1 cellular context compared by ENCODE assay signal in the genomic region with DNA sequence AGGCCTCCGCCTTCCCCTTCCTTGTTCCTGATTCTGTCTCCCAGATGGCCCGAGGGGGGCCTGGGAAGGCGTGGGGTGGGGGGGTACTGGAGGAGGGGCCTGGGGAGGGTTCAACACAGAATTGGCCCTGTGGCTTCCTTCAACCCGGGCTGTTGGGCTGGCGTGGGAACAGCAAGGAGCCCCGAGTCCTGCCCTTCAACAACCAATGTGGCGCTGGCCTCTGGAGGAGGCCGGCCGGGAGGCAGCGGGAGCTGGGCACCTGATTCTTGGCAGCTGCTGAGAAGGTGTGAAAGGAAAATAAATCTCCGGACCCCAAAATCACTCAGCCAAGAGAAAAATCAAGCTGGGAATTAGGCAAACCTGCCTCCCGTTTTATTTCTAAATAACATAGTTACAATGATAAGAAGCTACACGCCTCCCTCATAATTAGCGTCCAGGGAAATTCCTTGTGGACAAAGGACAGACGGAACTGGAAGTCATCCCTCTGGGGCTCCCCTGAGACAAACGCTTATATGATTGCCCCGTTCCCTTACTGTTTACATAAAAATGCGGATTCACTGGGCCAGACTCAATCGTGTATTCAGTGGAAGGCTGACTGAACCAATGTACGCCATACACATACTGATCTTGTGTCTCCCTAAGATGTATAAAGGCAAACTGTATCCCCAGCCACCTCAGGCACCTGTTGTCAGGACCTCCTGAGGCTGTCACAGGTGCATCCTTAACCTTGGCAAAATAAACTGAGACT.
TF ChIP-seq lines count a peak whose summit lies in the region.

No MANE protein-coding gene starts in this region.

TF ChIP-seq in IMR-90, 13 proteins besides CTCF, POLR2A, EP300 and RAD21:
- TF ChIP-seq USF2 (IDR thresholded peaks at IDR 0.05; ENCODE audit: low read depth, low read length) (no peak), MAZ (IDR thresholded peaks at IDR 0.05; ENCODE audit: borderline replicate concordance, low read depth, low read length) (no peak), RCOR1 (IDR thresholded peaks at IDR 0.05; ENCODE audit: insufficient replicate concordance, low read length) (no peak), ELK1 (IDR thresholded peaks at IDR 0.05; ENCODE audit: borderline replicate concordance, low read depth, low read length) (no peak), SMC3 (IDR thresholded peaks at IDR 0.05; ENCODE audit: low read depth, low read length) (no peak), MAFK (IDR thresholded peaks at IDR 0.05; ENCODE audit: low read depth, low read length) (no peak), MXI1 (IDR thresholded peaks at IDR 0.05; ENCODE audit: borderline replicate concordance, low read depth, low read length) (no peak), CEBPB (IDR thresholded peaks at IDR 0.05; ENCODE audit: low read depth, low read length) (no peak), CHD1 (IDR thresholded peaks at IDR 0.05; ENCODE audit: low read depth, low read length) (no peak)
TF ChIP-seq in IMR-90: peak in this region for 0.
